20 cellular contexts compared by ENCODE assay signal in genomic region chr7:129924602-129925001, GRCh38. TPM values are rescaled to one million over a fixed set of nuclear protein-coding genes. Genes with fewer than 3 reads are reported as not detected.
DNase-seq lines count a peak whose midpoint lies in the region; ATAC-seq, FAIRE-seq and TF ChIP-seq lines count a peak whose summit lies in the region.
"Had no signal": no experiment of that assay in that cellular context is flagged by ENCODE, and none has a peak within 500 bp of the region (broad histone marks: within the 10 kb centered on the region; RNA-seq: fewer than 3 reads in every experiment).

No MANE protein-coding gene starts in this region.

- WGBS in stomach, 5 donors, result 56 to 79% (median 62%) methylated on average over 4 of the region's 4 CpGs
- 86 to 89% methylated on average over 4 of the region's 4 CpGs for WGBS in upper lobe of left lung, 2 donors

- H3K4me3 ChIP-seq in MM.1S (ENCODE audit: low read length) (no peak overlapping the region), stomach (no peak overlapping the region), upper lobe of left lung (no peak overlapping the region)
- H3K4me3 ChIP-seq: spleen had no signal

- no peak for TF ChIP-seq EP300 in stomach (IDR thresholded peaks at IDR 0.05)
- no peak for TF ChIP-seq EP300 in upper lobe of left lung (IDR thresholded peaks at IDR 0.05)

- ATAC-seq in HG03457 (IDR thresholded peaks at IDR 0.05; ENCODE audit: unreplicated experiment) (no peak), upper lobe of left lung (ENCODE audit: low FRiP score in 2 of 2) (no peak)
- ATAC-seq: left lobe of liver had no signal

- no peak overlapping the region for H3K9ac ChIP-seq in MM.1S (ENCODE audit: low read length)

- no peak overlapping the region for H2AFZ ChIP-seq in MM.1S (ENCODE audit: low read length)

- no peak for DNase-seq in GM12891 (ENCODE audit: insufficient read length, low spot score)
- DNase-seq in MM.1S, result no peak
- DNase-seq in germinal center (ENCODE audit: low spot score), result peak; percentile 45
- DNase-seq in stomach, result no peak
- no peak for DNase-seq in upper lobe of left lung
- DNase-seq in DMS 273 treated with DMSO at 0.1 percent for 48 hours (lab: John Stamatoyannopoulos, UW), result no peak
- DNase-seq: activated CD4-positive, alpha-beta T cell treated with anti-CD3 and anti-CD28 coated beads, Interleukin-2, amount 10 ng/mL, durations not matched to agents 7 days and 5 days; activated CD8-positive, alpha-beta memory T cell treated with anti-CD3 and anti-CD28 coated beads, Interleukin-2, amount 50 U/mL, for 48 hours; activated gamma-delta T cell treated with Interleukin-2 at 50 U/mL for 16 hours; amniotic stem cell; central memory CD4-positive, alpha-beta T cell; COR-L47; HCEC 1CT; Karpas-422; NCI-H1417; NCI-H524 treated with DMSO at 0.1 percent for 48 hours; spleen; stimulated activated CD4-positive, alpha-beta T cell treated with anti-CD3 and anti-CD28 coated beads, Interleukin-4, amount 100 ng/mL, for 4 hours had no signal

- H3K4me1 ChIP-seq in MM.1S (ENCODE audit: low read length), result peaks cover 26% of the 10 kb centered on the region
- H3K4me1 ChIP-seq in stomach, result peaks cover 0 to 63% (median 28%) of the 10 kb centered on the region in 4 donors
- H3K4me1 ChIP-seq in upper lobe of left lung, result peaks cover 0 to 14% (median 7%) of the 10 kb centered on the region in 4 donors

- H3F3A ChIP-seq in MM.1S (ENCODE audit: insufficient read depth, low read length), result peaks cover 7% of the 10 kb centered on the region

- H3K36me3 ChIP-seq in MM.1S (replicated peaks; ENCODE audit: insufficient read depth, low read length), result peaks cover 7% of the 10 kb centered on the region; the same call in 1 of the 2 replicates
- peaks cover 6 to 29% (median 28%) of the 10 kb centered on the region in 4 donors for H3K36me3 ChIP-seq in stomach
- H3K36me3 ChIP-seq in upper lobe of left lung, result peaks cover 0 to 12% (median 3%) of the 10 kb centered on the region in 4 donors

- H3K27me3 ChIP-seq in MM.1S (replicated peaks; ENCODE audit: insufficient read depth, low read length) (no peaks in the 10 kb centered on the region), stomach (no peaks in the 10 kb centered on the region), upper lobe of left lung (no peaks in the 10 kb centered on the region)
- H3K27me3 ChIP-seq: spleen had no signal

- peaks cover 97% of the 10 kb centered on the region for H3K79me2 ChIP-seq in MM.1S (ENCODE audit: low read length)

- intact Hi-C loops in stomach (cut with DNase I; ENCODE audit: low total_unique reads), result no loop called here

- H3K9me2 ChIP-seq in MM.1S (replicated peaks; ENCODE audit: insufficient read depth, low read length), result no peaks in the 10 kb centered on the region

- H4K20me1 ChIP-seq in MM.1S (ENCODE audit: insufficient read depth, low read length), result peaks cover 17% of the 10 kb centered on the region; the same call in 1 of the 2 replicates

- H3K4me2 ChIP-seq in MM.1S (ENCODE audit: low read depth, low read length), result peak overlapping the region; percentile 33; the same call in 1 of the 2 replicates

- H3K27ac ChIP-seq in MM.1S (ENCODE audit: low read length), result no peak overlapping the region
- peak overlapping the region in 4 of 5 donors; percentile 1 to 62 (median 30) for H3K27ac ChIP-seq in stomach
- no peak overlapping the region for H3K27ac ChIP-seq in upper lobe of left lung

- TF ChIP-seq POLR2A in GM12891 (IDR thresholded peaks at IDR 0.05; ENCODE audit: low read depth, low read length) (no peak), stomach (IDR thresholded peaks at IDR 0.05) (no peak), upper lobe of left lung (IDR thresholded peaks at IDR 0.05) (no peak)

- no peak for FAIRE-seq in GM12891 (lab: Jason Lieb, UNC)

- no peak for TF ChIP-seq CTCF in MM.1S (IDR thresholded peaks at IDR 0.05; ENCODE audit: low read length)
- no peak for TF ChIP-seq CTCF in stomach (IDR thresholded peaks at IDR 0.05)
- no peak for TF ChIP-seq CTCF in upper lobe of left lung (IDR thresholded peaks at IDR 0.05)

- H3K9me3 ChIP-seq in MM.1S (replicated peaks; ENCODE audit: insufficient read depth, low read length) (no peaks in the 10 kb centered on the region), stomach (no peaks in the 10 kb centered on the region), upper lobe of left lung (no peaks in the 10 kb centered on the region)
- H3K9me3 ChIP-seq: spleen had no signal

TF ChIP-seq in GM12891, 5 proteins besides CTCF, POLR2A, EP300 and RAD21:
- TF ChIP-seq SPI1 (IDR thresholded peaks at IDR 0.05; ENCODE audit: low read depth, low read length), result peak; percentile 87
- TF ChIP-seq POU2F2 (IDR thresholded peaks at IDR 0.05; ENCODE audit: low read depth, low read length), result no peak

RNA-seq across cellular contexts. Expression of gene UBE2H, which starts 28.2 kb away (rescaled TPM):
- polyA plus RNA-seq in GM12891 (2012; ENCODE audit: low read depth, missing spikeins), result 20.4 TPM
- total RNA-seq in stomach (100 to 1,000 TPM in 1 of 5 donors, 10 to 100 TPM in 4; 47.8 to 150 (median 59.8) TPM), upper lobe of left lung (100 to 1,000 TPM in 1 of 6 donors, 10 to 100 TPM in 5; 60.5 to 138 (median 65.4) TPM)
- 10 to 100 TPM; 19.2 to 37.7 (median 28.1) TPM for polyA plus RNA-seq in stomach

Comparison
In these comparisons a context has a peak if more than half of its experiments do, and no peak if none do; other contexts are left out.
1. H3K27ac ChIP-seq: peak in stomach (4 of 5); none in MM.1S (single experiment) and upper lobe of left lung (0 of 4).